Comparison of ENCODE assay signal across 8 cellular contexts in genomic region chr10:4651404-4652037, GRCh38.
A peak's percentile ranks its signal among the peaks of the same experiment; 100 is the strongest.
DNase-seq lines count a peak whose midpoint lies in the region; ATAC-seq and TF ChIP-seq lines count a peak whose summit lies in the region.

No MANE protein-coding gene starts in this region.

- peak; percentile 37 for ATAC-seq in GM21367 (IDR thresholded peaks at IDR 0.05; ENCODE audit: unreplicated experiment)
- ATAC-seq in GM18505 (IDR thresholded peaks at IDR 0.05; ENCODE audit: unreplicated experiment) = no peak
- no peak for ATAC-seq in CD4-positive, alpha-beta T cell (ENCODE audit: poor library complexity)

- no peaks in the 10 kb centered on the region for H3K27me3 ChIP-seq in CD4-positive, alpha-beta memory T cell (ENCODE audit: insufficient read depth, low read length)
- H3K27me3 ChIP-seq in CD4-positive, alpha-beta T cell (ENCODE audit: control insufficient read depth, insufficient read depth, low read length) = no peaks in the 10 kb centered on the region

- H3K27me3 Mint-ChIP-seq in CD4-positive, alpha-beta memory T cell = no peaks in the 10 kb centered on the region
- no peaks in the 10 kb centered on the region for H3K27me3 Mint-ChIP-seq in activated naive CD4-positive, alpha-beta T cell treated with anti-CD3 and anti-CD28 coated beads, Interleukin-2, amount 50 U/mL, for 24 hours
- no peaks in the 10 kb centered on the region for H3K27me3 Mint-ChIP-seq in CD4-positive, alpha-beta T cell

- POLR2A ChIA-PET in CD4-positive, alpha-beta memory T cell (lab: Charles Lee; ENCODE audit: partially characterized antibody) = no interaction called here
- POLR2A ChIA-PET in CD4-positive, alpha-beta T cell (lab: Charles Lee) = interaction anchor here (0.7 to 1.1 kb wide), 2 partner anchors 867 to 1425 kb away, joined by 3 read pairs; partner anchors contain the start of gene KLF6

- peak overlapping the region; percentile 23 to 72 (median 34) for H3K4me3 Mint-ChIP-seq in CD4-positive, alpha-beta memory T cell
- H3K4me3 Mint-ChIP-seq in activated naive CD4-positive, alpha-beta T cell treated with anti-CD3 and anti-CD28 coated beads, Interleukin-2, amount 50 U/mL, for 24 hours = peak overlapping the region; percentile 71
- H3K4me3 Mint-ChIP-seq in CD4-positive, alpha-beta T cell = no peak overlapping the region

- H3K4me3 ChIP-seq in CD4-positive, alpha-beta memory T cell (ENCODE audit: low read length in 2 of 2) = no peak overlapping the region

- peaks cover 0 to 2% (median 0%) of the 10 kb centered on the region in 8 donors for H3K9me3 Mint-ChIP-seq in CD4-positive, alpha-beta memory T cell
- no peaks in the 10 kb centered on the region for H3K9me3 Mint-ChIP-seq in activated naive CD4-positive, alpha-beta T cell treated with anti-CD3 and anti-CD28 coated beads, Interleukin-2, amount 50 U/mL, for 24 hours
- H3K9me3 Mint-ChIP-seq in CD4-positive, alpha-beta T cell = no peaks in the 10 kb centered on the region

- peaks cover 20 to 23% (median 21%) of the 10 kb centered on the region in 4 donors for H3K4me1 Mint-ChIP-seq in CD4-positive, alpha-beta memory T cell
- peaks cover 43% of the 10 kb centered on the region for H3K4me1 Mint-ChIP-seq in activated naive CD4-positive, alpha-beta T cell treated with anti-CD3 and anti-CD28 coated beads, Interleukin-2, amount 50 U/mL, for 24 hours
- H3K4me1 Mint-ChIP-seq in CD4-positive, alpha-beta T cell (ENCODE audit: low read depth) = peaks cover 9% of the 10 kb centered on the region

- no peaks in the 10 kb centered on the region for H3K9me3 ChIP-seq in CD4-positive, alpha-beta memory T cell (ENCODE audit: control insufficient read depth in 1 of 2, low read length in 2 of 2)
- H3K9me3 ChIP-seq in CD4-positive, alpha-beta T cell (ENCODE audit: control insufficient read depth, low read length) = no peaks in the 10 kb centered on the region

- H3K36me3 ChIP-seq in CD4-positive, alpha-beta memory T cell (ENCODE audit: insufficient read depth, low read length) = no peaks in the 10 kb centered on the region

- TF ChIP-seq CTCF in CD4-positive, alpha-beta T cell (IDR thresholded peaks at IDR 0.05) = no peak
- TF ChIP-seq CTCF in GM13976 (IDR thresholded peaks at IDR 0.05; ENCODE audit: borderline replicate concordance, control extremely low read depth, extremely low read depth, insufficient read depth, missing control alignments) = no peak

- peak overlapping the region in 4 of 7 donors; percentile 8 to 62 (median 26) for H3K27ac Mint-ChIP-seq in CD4-positive, alpha-beta memory T cell
- H3K27ac Mint-ChIP-seq in activated naive CD4-positive, alpha-beta T cell treated with anti-CD3 and anti-CD28 coated beads, Interleukin-2, amount 50 U/mL, for 24 hours = peak overlapping the region; percentile 96
- H3K27ac Mint-ChIP-seq in CD4-positive, alpha-beta T cell = no peak overlapping the region

- H3K4me1 ChIP-seq in CD4-positive, alpha-beta memory T cell (ENCODE audit: insufficient read depth, low read length) = peaks cover 15% of the 10 kb centered on the region

- H3K36me3 Mint-ChIP-seq in CD4-positive, alpha-beta memory T cell = no peaks in the 10 kb centered on the region
- peaks cover 2% of the 10 kb centered on the region for H3K36me3 Mint-ChIP-seq in activated naive CD4-positive, alpha-beta T cell treated with anti-CD3 and anti-CD28 coated beads, Interleukin-2, amount 50 U/mL, for 24 hours
- no peaks in the 10 kb centered on the region for H3K36me3 Mint-ChIP-seq in CD4-positive, alpha-beta T cell (ENCODE audit: low read depth)

- DNase-seq in CD4-positive, alpha-beta memory T cell = no peak
- DNase-seq in NCI-H1417 treated with DMSO at 0.1 percent for 48 hours (lab: John Stamatoyannopoulos, UW) (peak; percentile 52), NCI-H2196 (lab: John Stamatoyannopoulos, UW; ENCODE audit: unreplicated experiment) (no peak), GM13976 (ENCODE audit: low spot score) (no peak)
- DNase-seq in CD4-positive, alpha-beta T cell = no peak

- no peak overlapping the region for H3K27ac ChIP-seq in CD4-positive, alpha-beta memory T cell (ENCODE audit: low read depth, low read length)
- H3K27ac ChIP-seq in CD4-positive, alpha-beta T cell (ENCODE audit: low read depth, low read length) = no peak overlapping the region

- intact Hi-C loops in CD4-positive, alpha-beta memory T cell (cut with micrococcal nuclease) = loop anchor here (10.0 kb wide), 4 partner anchors 677 to 1027 kb away; no protein-coding TSS in a partner anchor
- intact Hi-C loops in CD4-positive, alpha-beta T cell (cut with DNase I, micrococcal nuclease) = loop anchor here in 1 of 2 experiments (10.0 kb wide), 2 partner anchors 747 to 917 kb away; no protein-coding TSS in a partner anchor

- in situ Hi-C loops in GM13976 (cut with MboI; ENCODE audit: low sequenced_read_pairs, unreplicated experiment) = loop anchor here (25.0 kb wide), 1 partner anchor 1414 kb away; no protein-coding TSS in a partner anchor

- TF ChIP-seq POLR2A in GM18505 (IDR thresholded peaks at IDR 0.05; ENCODE audit: borderline replicate concordance, extremely low read depth, insufficient read depth, insufficient read length) = no peak

- CTCF ChIA-PET in CD4-positive, alpha-beta memory T cell (lab: Charles Lee; ENCODE audit: partially characterized antibody) = interaction anchor here (1.3 to 1.9 kb wide), 3 partner anchors 1411 to 1458 kb away, joined by 3 to 6 read pairs (median 5); no protein-coding TSS in a partner anchor
- CTCF ChIA-PET in CD4-positive, alpha-beta T cell (lab: Charles Lee) = no interaction called here
